ENCODE assay signal across 17 cellular contexts in the genomic region with DNA sequence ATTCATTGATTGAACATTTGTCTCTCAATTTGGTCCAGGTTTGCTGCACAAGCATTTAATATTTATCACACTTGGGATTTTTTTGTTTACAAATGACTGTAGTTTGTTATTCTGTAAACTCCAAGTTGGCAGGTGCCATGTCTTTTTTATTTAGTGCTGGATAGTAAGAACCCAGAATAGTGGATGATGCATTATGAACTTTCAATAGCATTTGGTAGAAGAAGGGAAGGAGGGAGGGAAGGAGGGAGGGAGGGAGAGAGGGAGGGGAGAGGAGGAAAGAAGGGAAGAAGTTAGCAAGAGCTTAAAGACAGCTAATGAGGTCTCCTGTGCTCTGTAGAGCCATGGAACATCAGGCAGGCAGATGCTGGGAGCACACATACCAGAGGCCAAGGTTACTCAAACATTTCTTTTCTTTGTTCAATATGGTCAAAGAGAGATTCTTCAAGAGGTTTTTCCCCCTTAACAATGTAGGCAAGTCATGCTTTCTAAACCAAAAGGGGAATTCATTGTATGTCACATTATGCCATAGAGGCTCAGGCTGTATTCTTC. TPM values are rescaled to one million over a fixed set of nuclear protein-coding genes. Genes with fewer than 3 reads are reported as not detected.
DNase-seq lines count a peak whose midpoint lies in the region; ATAC-seq, FAIRE-seq and TF ChIP-seq lines count a peak whose summit lies in the region.
"Had no signal": no experiment of that assay in that cellular context is flagged by ENCODE, and none has a peak within 500 bp of the region (broad histone marks: within the 10 kb centered on the region; RNA-seq: fewer than 3 reads in every experiment).

No MANE protein-coding gene starts in this region.

- SMC1A ChIA-PET in GM12878 (lab: Charles Lee; ENCODE audit: uncharacterized antibody, unreplicated experiment) = interaction anchor here (0.7 to 1.5 kb wide), 5 partner anchors 10 to 62 kb away, joined by 3 to 4 read pairs (median 4); no protein-coding TSS in a partner anchor

- H3K4me2 ChIP-seq in GM12878 (ENCODE audit: control insufficient read depth, insufficient read depth) = no peak overlapping the region
- H3K4me2 ChIP-seq: BLaER1 treated with 17β-estradiol and CSF1 and Interleukin-3, amounts not matched to agents 10 nM and 100 nM had no signal

- no peaks in the 10 kb centered on the region for H3K79me2 ChIP-seq in GM12878 (ENCODE audit: control insufficient read depth, insufficient read depth, low read length)

- H3K27ac ChIP-seq in C4-2B (peak overlapping the region; percentile 8; the same call in 1 of the 2 replicates), GM12878 (ENCODE audit: control insufficient read depth, insufficient read depth) (no peak overlapping the region), pancreas (peak overlapping the region; percentile 53 to 77 (median 62)), temporal lobe (ENCODE audit: low read depth, low read length) (peak overlapping the region; percentile 2)
- H3K27ac ChIP-seq: BLaER1 treated with 17β-estradiol and CSF1 and Interleukin-3, amounts not matched to agents 10 nM and 100 nM had no signal

- H4K20me1 ChIP-seq in GM12878 (ENCODE audit: control insufficient read depth, insufficient read depth) = no peaks in the 10 kb centered on the region
- H4K20me1 ChIP-seq: BLaER1 treated with 17β-estradiol and CSF1 and Interleukin-3, amounts not matched to agents 10 nM and 100 nM had no signal

- TF ChIP-seq CTCF in C4-2B (conservative IDR thresholded peaks at IDR 0.05) (no peak), GM12878 (IDR thresholded peaks at IDR 0.05 in 2 of 3, conservative IDR thresholded peaks at IDR 0.05 in 1 of 3; ENCODE audit: control insufficient read depth in 2 of 3, extremely low read depth in 1 of 3, insufficient read depth in 1 of 3, low read depth in 3 of 3, low read length in 3 of 3) (no peak), pancreas (IDR thresholded peaks at IDR 0.05) (no peak)

- POLR2A ChIA-PET in GM12878 (lab: Charles Lee) = no interaction called here

- DNase-seq in GM12878 (ENCODE audit: low read depth, low spot score) = no peak
- DNase-seq in pancreas = peak in 1 of 6 donors; percentile 26
- DNase-seq in Ammon's horn (ENCODE audit: low spot score) = no peak
- DNase-seq in activated T-cell treated with anti-CD3 and anti-CD28 coated beads, Interleukin-2, amount 50 U/mL, for 48 hours = no peak
- DNase-seq: AML-193; CD4-positive, alpha-beta T cell; DMS79; GOT3; H9 had no signal

- no peak for TF ChIP-seq EP300 in GM12878 (IDR thresholded peaks at IDR 0.05; ENCODE audit: borderline replicate concordance in 1 of 2, control insufficient read depth in 1 of 2, low read depth in 2 of 2, low read length in 2 of 2)

- no peak overlapping the region for H2AFZ ChIP-seq in GM12878 (ENCODE audit: control insufficient read depth, low read depth, low read length)

- ATAC-seq in GM12878 (peak; percentile 46), pancreas (peak; percentile 63 to 86 (median 78)), HG03354 (IDR thresholded peaks at IDR 0.05; ENCODE audit: poor library complexity, severe bottlenecking, unreplicated experiment) (no peak)

- H3K27me3 ChIP-seq in GM12878 (replicated peaks in 1 of 2; ENCODE audit: control insufficient read depth in 2 of 2, insufficient read depth in 2 of 2, low read length in 1 of 2) (no peaks in the 10 kb centered on the region), pancreas (no peaks in the 10 kb centered on the region)
- H3K27me3 ChIP-seq: BLaER1 treated with 17β-estradiol and CSF1 and Interleukin-3, amounts not matched to agents 10 nM and 100 nM had no signal

- H3K4me3 ChIP-seq in GM12878 = no peak overlapping the region
- H3K4me3 ChIP-seq in pancreas = no peak overlapping the region
- H3K4me3 ChIP-seq: BLaER1 treated with 17β-estradiol and CSF1 and Interleukin-3, amounts not matched to agents 10 nM and 100 nM had no signal

- no TSS peak for BruUV-seq in GM12878 (replicated peaks; lab: Mats Ljungman, UMichigan)

- intact Hi-C loops in GM12878 (cut with micrococcal nuclease; ENCODE audit: unreplicated experiment) (no loop called here), pancreas (cut with DNase I) (no loop called here)

- CTCF ChIA-PET in GM12878 (lab: Yijun Ruan, JAX) = interaction anchor here (1.3 to 2.2 kb wide), 3 partner anchors 10 to 66 kb away, joined by 3 to 8 read pairs (median 5); no protein-coding TSS in a partner anchor

- H3K9ac ChIP-seq in GM12878 (ENCODE audit: control insufficient read depth, insufficient read depth, low read length) = no peak overlapping the region
- H3K9ac ChIP-seq: BLaER1 treated with 17β-estradiol and CSF1 and Interleukin-3, amounts not matched to agents 10 nM and 100 nM had no signal

- H3K36me3 ChIP-seq in GM12878 (ENCODE audit: control insufficient read depth in 2 of 2, insufficient read depth in 2 of 2, low read length in 1 of 2) = no peaks in the 10 kb centered on the region
- no peaks in the 10 kb centered on the region for H3K36me3 ChIP-seq in pancreas
- H3K36me3 ChIP-seq: BLaER1 treated with 17β-estradiol and CSF1 and Interleukin-3, amounts not matched to agents 10 nM and 100 nM had no signal

- FAIRE-seq in GM12878 (lab: Jason Lieb, UNC) (no peak), pancreas (lab: Jason Lieb, UNC) (no peak)
- FAIRE-seq: GM12891 had no signal

- H3K4me1 ChIP-seq in GM12878 (ENCODE audit: control insufficient read depth, insufficient read depth, low read length) (no peaks in the 10 kb centered on the region), pancreas (peaks cover 17 to 32% (median 22%) of the 10 kb centered on the region in 3 donors)

- in situ Hi-C loops in GM12878 (cut with MboI) = no loop called here

- TF ChIP-seq RAD21 in GM12878 (IDR thresholded peaks at IDR 0.05; ENCODE audit: insufficient read depth, low read depth, low read length) = no peak

- RAD21 ChIA-PET in GM12878 (lab: Charles Lee; ENCODE audit: unreplicated experiment) = interaction anchor here (0.8 kb wide), 1 partner anchor 68 kb away, joined by 4 read pairs; no protein-coding TSS in a partner anchor

- TF ChIP-seq POLR2A in GM12878 (IDR thresholded peaks at IDR 0.05; ENCODE audit: low read depth, low read length) = no peak

- H3K9me3 ChIP-seq in GM12878 (replicated peaks; ENCODE audit: control insufficient read depth, insufficient read depth, low read length) = no peaks in the 10 kb centered on the region
- no peaks in the 10 kb centered on the region for H3K9me3 ChIP-seq in pancreas

TF ChIP-seq in GM12878, 131 proteins besides CTCF, POLR2A, EP300 and RAD21 (continues in another document):
- TF ChIP-seq, protein P1, sequence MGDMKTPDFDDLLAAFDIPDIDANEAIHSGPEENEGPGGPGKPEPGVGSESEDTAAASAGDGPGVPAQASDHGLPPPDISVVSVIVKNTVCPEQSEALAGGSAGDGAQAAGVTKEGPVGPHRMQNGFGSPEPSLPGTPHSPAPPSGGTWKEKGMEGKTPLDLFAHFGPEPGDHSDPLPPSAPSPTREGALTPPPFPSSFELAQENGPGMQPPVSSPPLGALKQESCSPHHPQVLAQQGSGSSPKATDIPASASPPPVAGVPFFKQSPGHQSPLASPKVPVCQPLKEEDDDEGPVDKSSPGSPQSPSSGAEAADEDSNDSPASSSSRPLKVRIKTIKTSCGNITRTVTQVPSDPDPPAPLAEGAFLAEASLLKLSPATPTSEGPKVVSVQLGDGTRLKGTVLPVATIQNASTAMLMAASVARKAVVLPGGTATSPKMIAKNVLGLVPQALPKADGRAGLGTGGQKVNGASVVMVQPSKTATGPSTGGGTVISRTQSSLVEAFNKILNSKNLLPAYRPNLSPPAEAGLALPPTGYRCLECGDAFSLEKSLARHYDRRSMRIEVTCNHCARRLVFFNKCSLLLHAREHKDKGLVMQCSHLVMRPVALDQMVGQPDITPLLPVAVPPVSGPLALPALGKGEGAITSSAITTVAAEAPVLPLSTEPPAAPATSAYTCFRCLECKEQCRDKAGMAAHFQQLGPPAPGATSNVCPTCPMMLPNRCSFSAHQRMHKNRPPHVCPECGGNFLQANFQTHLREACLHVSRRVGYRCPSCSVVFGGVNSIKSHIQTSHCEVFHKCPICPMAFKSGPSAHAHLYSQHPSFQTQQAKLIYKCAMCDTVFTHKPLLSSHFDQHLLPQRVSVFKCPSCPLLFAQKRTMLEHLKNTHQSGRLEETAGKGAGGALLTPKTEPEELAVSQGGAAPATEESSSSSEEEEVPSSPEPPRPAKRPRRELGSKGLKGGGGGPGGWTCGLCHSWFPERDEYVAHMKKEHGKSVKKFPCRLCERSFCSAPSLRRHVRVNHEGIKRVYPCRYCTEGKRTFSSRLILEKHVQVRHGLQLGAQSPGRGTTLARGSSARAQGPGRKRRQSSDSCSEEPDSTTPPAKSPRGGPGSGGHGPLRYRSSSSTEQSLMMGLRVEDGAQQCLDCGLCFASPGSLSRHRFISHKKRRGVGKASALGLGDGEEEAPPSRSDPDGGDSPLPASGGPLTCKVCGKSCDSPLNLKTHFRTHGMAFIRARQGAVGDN (IDR thresholded peaks at IDR 0.05) = no peak

RNA-seq across cellular contexts. Expression of a gene that starts 25.8 kb away (rescaled TPM):
- total RNA-seq in GM12878 (2013; cell fraction: nucleolus; rRNA removed) = 0.52 and 0.61 TPM in 2 replicates
- total RNA-seq in GM12878 (2014; rRNA removed) (not detected in 2 replicates), GM12878 (2014; rRNA removed; fragmentation: Illumina TruSeq; extraction: Trizol) (not detected in 2 replicates), GM12878 (2021) (0.21 and 0.46 TPM in 2 replicates), pancreas (100 to 1,000 TPM in 1 of 6 donors, 10 to 100 TPM in 5; 20.4 to 679 (median 53.0) TPM), temporal lobe (6.4 TPM)
- polyA plus RNA-seq in GM12878 (2011; ENCODE audit: low read depth) = not detected
- polyA plus RNA-seq in GM12878 (2011; rRNA removed) (0.03 and 0.10 TPM in 2 replicates), GM12878 (2014; fragmentation: Illumina TruSeq; extraction: Trizol) (not detected in 2 replicates), GM12878 (2014; fragmentation: Nextera tagmentation; extraction: Ambion mirVana) (not detected), GM12878 (2014; rRNA removed) (not detected in 2 replicates), GM12878 (2016; fragmentation: Nextera tagmentation; extraction: Ambion mirVana) (not detected), pancreas (10 to 100 TPM; 71.3 to 71.7 TPM)
- 0.02 and 0.03 TPM in 2 replicates for polyA plus RNA-seq in GM12878 (2011; cell fraction: cytosol; rRNA removed)
- not detected in 2 replicates for polyA plus RNA-seq in GM12878 (2011; cell fraction: nucleus; rRNA removed)
- polyA plus RNA-seq in GM12878 (2012) = not detected in 2 replicates
- not detected in 2 replicates for polyA minus RNA-seq in GM12878 (2011; rRNA and poly(A)+ RNA removed)
- polyA minus RNA-seq in GM12878 (2011; cell fraction: cytosol; rRNA and poly(A)+ RNA removed) = 0.94 and 1.9 TPM in 2 replicates
- 0.29 TPM in 1 of 2 replicates, not detected in the other for polyA minus RNA-seq in GM12878 (2011; cell fraction: nucleus; rRNA and poly(A)+ RNA removed)
- total RNA-seq: A673; CD4-positive, alpha-beta T cell; G401; H9 had no signal
- polyA plus RNA-seq: IgD-negative memory B cell had no signal
